24 cellular contexts compared by ENCODE assay signal in genomic region chr5:58898006-58898405, GRCh38.
"Had no signal": no experiment of that assay in that cellular context is flagged by ENCODE, and none has a peak within 500 bp of the region (broad histone marks: within the 10 kb centered on the region; RNA-seq: fewer than 3 reads in every experiment).

No MANE protein-coding gene starts in this region.

- H3K36me3 ChIP-seq: MG63, SJSA1 had no signal

- H3K4me2 ChIP-seq: SK-N-SH had no signal

- H3K4me1 ChIP-seq: SJSA1 had no signal

- ATAC-seq: HepG2 had no signal

- H3K27me3 ChIP-seq: MG63, SJSA1 had no signal

- H3K9me3 ChIP-seq: MG63, SJSA1, SK-N-SH had no signal

- H3K27ac ChIP-seq: SJSA1 had no signal

- H3K9ac ChIP-seq: SK-N-SH had no signal

- H3K4me3 ChIP-seq: MG63, SJSA1 had no signal

- H3K9me2 ChIP-seq: SK-N-SH had no signal

- DNase-seq: IMR-90, Karpas-422, KG1, MG63, NCI-H1092, NCI-H1105 treated with DMSO at 0.1 percent for 48 hours, NCI-H1417 treated with DMSO at 0.1 percent for 48 hours, NCI-H146, NCI-H1694 treated with DMSO at 0.1 percent for 48 hours, NCI-H1930, NCI-H2081, NCI-H2107, NCI-H2227 treated with DMSO at 0.1 percent for 48 hours, NCI-H510A, NCI-H524 treated with DMSO at 0.1 percent for 48 hours, NCI-H69, NCI-H774, Right ventricle myocardium superior, RPMI8226, SIG-M5, SK-N-SH, SW 1271 had no signal
